9 cellular contexts compared by ENCODE assay signal in the genomic region with DNA sequence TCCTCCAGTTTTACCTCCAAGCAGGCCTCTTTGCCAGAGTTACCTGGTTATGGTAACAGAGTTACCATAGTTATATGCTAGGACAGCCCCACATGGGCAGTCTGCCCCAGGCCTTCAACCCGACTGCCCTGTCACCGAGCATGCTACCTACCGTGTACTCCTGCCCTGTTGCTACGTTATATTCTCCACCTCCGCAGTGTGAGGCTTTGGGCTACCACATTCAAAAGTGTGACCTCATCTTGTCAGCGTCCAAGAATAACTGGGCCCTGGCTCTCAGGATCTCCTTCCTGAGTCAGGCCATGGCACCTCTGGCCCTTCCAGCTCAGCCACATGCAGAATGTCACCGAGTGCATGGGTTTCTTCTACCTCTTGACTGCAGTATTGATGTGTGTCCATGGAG. TPM values are rescaled to one million over a fixed set of nuclear protein-coding genes. Genes with fewer than 3 reads are reported as not detected.
DNase-seq lines count a peak whose midpoint lies in the region; ATAC-seq, FAIRE-seq and TF ChIP-seq lines count a peak whose summit lies in the region.
"Had no signal": no experiment of that assay in that cellular context is flagged by ENCODE, and none has a peak within 500 bp of the region (broad histone marks: within the 10 kb centered on the region; RNA-seq: fewer than 3 reads in every experiment).

No MANE protein-coding gene starts in this region.

- ATAC-seq in heart right ventricle (peak; percentile 26 to 72 (median 56)), pancreas (peak; percentile 18 to 36 (median 25)), HG03571 (IDR thresholded peaks at IDR 0.05; ENCODE audit: unreplicated experiment) (no peak)
- ATAC-seq: naive thymus-derived CD8-positive, alpha-beta T cell had no signal

- no peak for TF ChIP-seq CTCF in WI38 (IDR thresholded peaks at IDR 0.05; ENCODE audit: low read depth, low read length)
- no peak for TF ChIP-seq CTCF in heart right ventricle (IDR thresholded peaks at IDR 0.05)
- TF ChIP-seq CTCF in pancreas (IDR thresholded peaks at IDR 0.05) = no peak
- no peak for TF ChIP-seq CTCF in tibial nerve (IDR thresholded peaks at IDR 0.05)

- DNase-seq in AG20443 (ENCODE audit: low spot score) (peak; percentile 67), heart right ventricle (peak; percentile 31 to 76), pancreas (peak in 1 of 6 donors; percentile 34), tibial nerve (ENCODE audit: low spot score in 2 of 2) (no peak), DMS153 treated with DMSO at 0.1 percent for 48 hours (lab: John Stamatoyannopoulos, UW; ENCODE audit: unreplicated experiment) (no peak), NCI-H2227 treated with DMSO at 0.1 percent for 48 hours (lab: John Stamatoyannopoulos, UW) (no peak)
- DNase-seq: naive thymus-derived CD8-positive, alpha-beta T cell had no signal

- no peaks in the 10 kb centered on the region for H3K9me3 ChIP-seq in heart right ventricle
- H3K9me3 ChIP-seq in pancreas = no peaks in the 10 kb centered on the region
- no peaks in the 10 kb centered on the region for H3K9me3 ChIP-seq in tibial nerve

- WGBS in heart right ventricle, 2 donors = 17 to 20% methylated on average over 7 of the region's 7 CpGs
- WGBS in pancreas, 2 donors = 53 to 69% methylated on average over 7 of the region's 7 CpGs
- 75 to 80% methylated on average over 7 of the region's 7 CpGs for WGBS in tibial nerve, 2 donors

- intact Hi-C loops in heart right ventricle (cut with DNase I) (loop anchor here in 3 of 10 donors (2.0 to 5.0 kb wide), 3 partner anchors 29 to 36 kb away; no protein-coding TSS in a partner anchor), pancreas (cut with DNase I) (no loop called here)

- no peaks in the 10 kb centered on the region for H3K27me3 ChIP-seq in heart right ventricle
- H3K27me3 ChIP-seq in pancreas = no peaks in the 10 kb centered on the region
- no peaks in the 10 kb centered on the region for H3K27me3 ChIP-seq in tibial nerve

- no peak for FAIRE-seq in pancreas (lab: Jason Lieb, UNC)

- H3K36me3 ChIP-seq in heart right ventricle (peaks cover 0 to 37% (median 0%) of the 10 kb centered on the region in 9 donors), pancreas (no peaks in the 10 kb centered on the region), tibial nerve (no peaks in the 10 kb centered on the region)

- H3K27ac ChIP-seq in heart right ventricle (peak overlapping the region; percentile 80 to 99 (median 96)), pancreas (peak overlapping the region; percentile 35 to 69 (median 54)), tibial nerve (peak overlapping the region in 2 of 4 donors; percentile 9 to 30)

- peaks cover 47 to 100% (median 100%) of the 10 kb centered on the region in 9 donors for H3K4me1 ChIP-seq in heart right ventricle
- peaks cover 50 to 60% (median 57%) of the 10 kb centered on the region in 3 donors for H3K4me1 ChIP-seq in pancreas
- peaks cover 0 to 95% (median 54%) of the 10 kb centered on the region in 4 donors for H3K4me1 ChIP-seq in tibial nerve

- H3K4me3 ChIP-seq in WI38 (ENCODE audit: low read depth, low read length) (peak overlapping the region; percentile 29; the same call in 1 of the 2 replicates), heart right ventricle (peak overlapping the region in 6 of 10 donors; percentile 4 to 21 (median 16)), pancreas (no peak overlapping the region), tibial nerve (no peak overlapping the region)

- TF ChIP-seq POLR2A in tibial nerve (IDR thresholded peaks at IDR 0.05) = no peak

- TF ChIP-seq EP300 in tibial nerve (IDR thresholded peaks at IDR 0.05) = no peak

RNA-seq across cellular contexts. Expression of a gene that starts 8.9 kb away (rescaled TPM):
- total RNA-seq in heart right ventricle (100 to 1,000 TPM; 169 to 323 (median 224) TPM), pancreas (10 to 100 TPM; 28.3 to 55.7 (median 30.8) TPM), tibial nerve (10 to 100 TPM; 30.6 to 49.5 (median 38.2) TPM)
- polyA plus RNA-seq in heart right ventricle (100 to 1,000 TPM; 101 to 144 TPM), pancreas (10 to 100 TPM; 38.8 to 48.9 TPM)

RNA-seq across cellular contexts. Expression of a gene that starts 58.3 kb away (rescaled TPM):
- 10 to 100 TPM; 10.4 to 27.9 (median 20.8) TPM for total RNA-seq in heart right ventricle
- 10 to 100 TPM in 1 of 2 donors, 1 to 10 TPM in 1; 4.1 to 31.1 TPM for polyA plus RNA-seq in heart right ventricle
- 1 to 10 TPM; 2.3 to 7.0 (median 3.8) TPM for total RNA-seq in pancreas
- polyA plus RNA-seq in pancreas = 1 to 10 TPM; 2.4 to 4.8 TPM
- total RNA-seq in tibial nerve = 10 to 100 TPM in 1 of 4 donors, 1 to 10 TPM in 3; 5.4 to 12.7 (median 5.7) TPM
- polyA plus RNA-seq: naive thymus-derived CD8-positive, alpha-beta T cell had no signal

Comparison
In these comparisons a context has a peak if more than half of its experiments do, and no peak if none do; other contexts are left out.
1. DNase-seq: peak in AG20443 (single experiment) and heart right ventricle (2 of 2); none in tibial nerve (0 of 2), DMS153 treated with DMSO at 0.1 percent for 48 hours (single experiment) and NCI-H2227 treated with DMSO at 0.1 percent for 48 hours (single experiment).
2. H3K4me3 ChIP-seq: peak in WI38 (single experiment) and heart right ventricle (6 of 10); none in pancreas (0 of 4) and tibial nerve (0 of 4).